2 cellular contexts compared by ENCODE assay signal in the genomic region with DNA sequence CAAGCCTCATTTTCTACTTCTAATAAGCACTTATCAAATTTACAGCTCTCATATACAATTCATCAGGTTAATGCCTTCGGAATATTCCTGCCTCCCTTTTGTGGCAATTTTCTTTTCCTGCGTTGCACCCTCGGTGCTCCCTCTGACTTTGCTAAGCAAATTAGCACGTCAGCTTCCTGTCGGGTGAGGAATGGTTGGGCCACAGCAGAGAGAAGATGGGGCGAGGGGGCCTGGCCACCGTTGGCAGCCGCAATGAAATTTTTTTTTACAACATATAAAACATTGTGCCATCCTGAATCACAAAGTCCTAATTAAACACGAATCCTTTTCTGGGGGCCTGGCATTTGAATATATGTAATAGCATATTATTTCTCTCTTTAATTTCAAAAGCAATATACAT.
TF ChIP-seq lines count a peak whose summit lies in the region.

No MANE protein-coding gene starts in this region.

TF ChIP-seq in SK-N-SH, 30 proteins besides CTCF, POLR2A, EP300 and RAD21 (continued from another document):
- TF ChIP-seq, protein P1, sequence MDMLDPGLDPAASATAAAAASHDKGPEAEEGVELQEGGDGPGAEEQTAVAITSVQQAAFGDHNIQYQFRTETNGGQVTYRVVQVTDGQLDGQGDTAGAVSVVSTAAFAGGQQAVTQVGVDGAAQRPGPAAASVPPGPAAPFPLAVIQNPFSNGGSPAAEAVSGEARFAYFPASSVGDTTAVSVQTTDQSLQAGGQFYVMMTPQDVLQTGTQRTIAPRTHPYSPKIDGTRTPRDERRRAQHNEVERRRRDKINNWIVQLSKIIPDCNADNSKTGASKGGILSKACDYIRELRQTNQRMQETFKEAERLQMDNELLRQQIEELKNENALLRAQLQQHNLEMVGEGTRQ (IDR thresholded peaks at IDR 0.05; ENCODE audit: borderline replicate concordance, low read depth, low read length): no peak
- no peak for TF ChIP-seq RFX5 (IDR thresholded peaks at IDR 0.05; ENCODE audit: low read length)
- TF ChIP-seq MEF2A (IDR thresholded peaks at IDR 0.05; ENCODE audit: borderline replicate concordance, low read depth): no peak
- no peak for TF ChIP-seq POLR2AphosphoS5 (IDR thresholded peaks at IDR 0.05; ENCODE audit: low read depth, low read length)
- TF ChIP-seq TEAD4 (IDR thresholded peaks at IDR 0.05; ENCODE audit: borderline replicate concordance, insufficient read depth): no peak
- TF ChIP-seq FOXM1 (IDR thresholded peaks at IDR 0.05; ENCODE audit: low read depth): no peak
- TF ChIP-seq YY1 (IDR thresholded peaks at IDR 0.05; ENCODE audit: low read depth): no peak
TF ChIP-seq in SK-N-SH: peak in this region for 0.

TF ChIP-seq in SK-N-SH treated with all-trans-retinoic acid at 6 μM for 48 hours, 23 proteins besides CTCF, POLR2A, EP300 and RAD21 (continued from another document):
- TF ChIP-seq ZNF70 (CRISPR knock-in tag; IDR thresholded peaks at IDR 0.05) (no peak), OSR1 (CRISPR knock-in tag; IDR thresholded peaks at IDR 0.05) (no peak), ESRRG (CRISPR knock-in tag; IDR thresholded peaks at IDR 0.05) (no peak), ZNF565 (CRISPR knock-in tag; conservative IDR thresholded peaks at IDR 0.05; ENCODE audit: low read depth) (no peak), ZFP30 (CRISPR knock-in tag; IDR thresholded peaks at IDR 0.05) (no peak), TCF4 (CRISPR knock-in tag; IDR thresholded peaks at IDR 0.05; ENCODE audit: borderline replicate concordance) (no peak), ZFP3 (CRISPR knock-in tag; IDR thresholded peaks at IDR 0.05) (no peak), BACH2 (CRISPR knock-in tag; IDR thresholded peaks at IDR 0.05; ENCODE audit: borderline replicate concordance) (no peak), TOX (CRISPR knock-in tag; IDR thresholded peaks at IDR 0.05; ENCODE audit: borderline replicate concordance) (no peak)
- TF ChIP-seq, protein P2, sequence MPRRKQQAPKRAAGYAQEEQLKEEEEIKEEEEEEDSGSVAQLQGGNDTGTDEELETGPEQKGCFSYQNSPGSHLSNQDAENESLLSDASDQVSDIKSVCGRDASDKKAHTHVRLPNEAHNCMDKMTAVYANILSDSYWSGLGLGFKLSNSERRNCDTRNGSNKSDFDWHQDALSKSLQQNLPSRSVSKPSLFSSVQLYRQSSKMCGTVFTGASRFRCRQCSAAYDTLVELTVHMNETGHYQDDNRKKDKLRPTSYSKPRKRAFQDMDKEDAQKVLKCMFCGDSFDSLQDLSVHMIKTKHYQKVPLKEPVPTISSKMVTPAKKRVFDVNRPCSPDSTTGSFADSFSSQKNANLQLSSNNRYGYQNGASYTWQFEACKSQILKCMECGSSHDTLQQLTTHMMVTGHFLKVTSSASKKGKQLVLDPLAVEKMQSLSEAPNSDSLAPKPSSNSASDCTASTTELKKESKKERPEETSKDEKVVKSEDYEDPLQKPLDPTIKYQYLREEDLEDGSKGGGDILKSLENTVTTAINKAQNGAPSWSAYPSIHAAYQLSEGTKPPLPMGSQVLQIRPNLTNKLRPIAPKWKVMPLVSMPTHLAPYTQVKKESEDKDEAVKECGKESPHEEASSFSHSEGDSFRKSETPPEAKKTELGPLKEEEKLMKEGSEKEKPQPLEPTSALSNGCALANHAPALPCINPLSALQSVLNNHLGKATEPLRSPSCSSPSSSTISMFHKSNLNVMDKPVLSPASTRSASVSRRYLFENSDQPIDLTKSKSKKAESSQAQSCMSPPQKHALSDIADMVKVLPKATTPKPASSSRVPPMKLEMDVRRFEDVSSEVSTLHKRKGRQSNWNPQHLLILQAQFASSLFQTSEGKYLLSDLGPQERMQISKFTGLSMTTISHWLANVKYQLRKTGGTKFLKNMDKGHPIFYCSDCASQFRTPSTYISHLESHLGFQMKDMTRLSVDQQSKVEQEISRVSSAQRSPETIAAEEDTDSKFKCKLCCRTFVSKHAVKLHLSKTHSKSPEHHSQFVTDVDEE (CRISPR knock-in tag; IDR thresholded peaks at IDR 0.05): no peak
- TF ChIP-seq, protein P3, sequence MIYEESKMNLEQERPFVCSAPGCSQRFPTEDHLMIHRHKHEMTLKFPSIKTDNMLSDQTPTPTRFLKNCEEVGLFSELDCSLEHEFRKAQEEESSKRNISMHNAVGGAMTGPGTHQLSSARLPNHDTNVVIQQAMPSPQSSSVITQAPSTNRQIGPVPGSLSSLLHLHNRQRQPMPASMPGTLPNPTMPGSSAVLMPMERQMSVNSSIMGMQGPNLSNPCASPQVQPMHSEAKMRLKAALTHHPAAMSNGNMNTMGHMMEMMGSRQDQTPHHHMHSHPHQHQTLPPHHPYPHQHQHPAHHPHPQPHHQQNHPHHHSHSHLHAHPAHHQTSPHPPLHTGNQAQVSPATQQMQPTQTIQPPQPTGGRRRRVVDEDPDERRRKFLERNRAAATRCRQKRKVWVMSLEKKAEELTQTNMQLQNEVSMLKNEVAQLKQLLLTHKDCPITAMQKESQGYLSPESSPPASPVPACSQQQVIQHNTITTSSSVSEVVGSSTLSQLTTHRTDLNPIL (CRISPR knock-in tag; IDR thresholded peaks at IDR 0.05; ENCODE audit: low read depth): no peak
